ENCODE assay signal across 14 cellular contexts in the genomic region with DNA sequence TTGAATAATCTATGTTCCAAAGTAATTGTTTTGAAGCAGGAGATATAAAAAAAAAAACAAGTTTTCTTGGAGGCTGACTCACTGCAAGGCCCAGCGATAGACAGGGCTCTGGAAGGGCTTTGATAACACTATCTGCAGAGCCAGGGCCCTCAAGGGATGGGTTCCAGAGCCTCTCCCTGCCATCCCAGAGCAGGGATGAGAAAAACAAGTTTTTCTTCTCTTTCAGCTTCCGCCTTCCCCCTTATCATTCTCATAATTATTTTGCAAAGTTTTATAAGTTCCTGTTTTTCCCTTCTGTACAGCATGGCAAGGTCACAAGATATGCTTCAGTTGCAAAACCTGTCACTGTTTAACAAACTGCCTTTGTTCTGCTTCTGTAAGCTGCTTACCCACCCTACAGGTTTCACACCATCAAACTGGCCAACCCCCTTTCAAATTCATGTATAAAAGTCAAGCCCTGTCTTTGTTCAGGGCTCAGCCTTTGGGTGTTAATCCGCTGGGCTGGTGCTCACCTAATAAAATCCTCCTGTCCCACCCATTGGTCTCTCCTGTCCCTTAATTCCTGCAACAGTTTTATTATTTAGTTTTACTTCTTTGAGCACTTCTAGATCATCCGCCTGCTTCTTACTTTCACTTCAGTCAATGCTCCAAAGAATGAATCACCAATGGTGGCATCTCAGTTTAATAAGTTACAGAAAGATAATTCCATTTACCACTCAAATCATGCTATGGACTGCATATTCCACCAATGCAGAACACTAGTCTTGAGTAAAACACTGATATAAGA. TPM values are rescaled to one million over a fixed set of nuclear protein-coding genes. Genes with fewer than 3 reads are reported as not detected.
DNase-seq lines count a peak whose midpoint lies in the region; ATAC-seq and TF ChIP-seq lines count a peak whose summit lies in the region.
"Had no signal": no experiment of that assay in that cellular context is flagged by ENCODE, and none has a peak within 500 bp of the region (broad histone marks: within the 10 kb centered on the region; RNA-seq: fewer than 3 reads in every experiment).

No MANE protein-coding gene starts in this region.

- H3K27ac Mint-ChIP-seq in stimulated activated naive B cell treated with anti-CD40 and anti-IgM and Interleukin-4, amounts not matched to agents 10 μg/mL and 1 μg/mL and 100 μg/mL, for 72 hours = peak overlapping the region; percentile 62

- H3K27ac ChIP-seq in adrenal gland = no peak overlapping the region
- H3K27ac ChIP-seq: prostate gland had no signal

- intact Hi-C loops in adrenal gland (cut with DNase I) = no loop called here

- no peaks in the 10 kb centered on the region for H3K4me1 ChIP-seq in adrenal gland (replicated peaks in 1 of 2)

- no peak for TF ChIP-seq POLR2A in adrenal gland (IDR thresholded peaks at IDR 0.05)

- DNase-seq in NOMO-1 (lab: John Stamatoyannopoulos, UW; ENCODE audit: unreplicated experiment in 2 of 2) = peak; percentile 70 to 84
- peak; percentile 7 for DNase-seq in amniotic epithelial cell (ENCODE audit: low read depth)
- no peak for DNase-seq in stimulated activated naive B cell treated with anti-CD40 and anti-IgM and Interleukin-4, amounts not matched to agents 10 μg/mL and 1 μg/mL and 100 μg/mL, for 72 hours
- no peak for DNase-seq in NK-92 treated with Interleukin-12 subunit alpha and Interleukin-12 subunit beta, amount 100 ng/mL, for 24 hours (lab: John Stamatoyannopoulos, UW)
- DNase-seq in adrenal gland = no peak
- DNase-seq in GM13977 (ENCODE audit: low spot score) = no peak
- DNase-seq: activated CD4-positive, alpha-beta T cell treated with anti-CD3 and anti-CD28 coated beads, Interleukin-2, amount 50 U/mL, for 48 hours; C1 segment of cervical spinal cord; heart left ventricle; NCI-H1694; NCI-H510A treated with DMSO at 0.1 percent for 48 hours; T-helper 9 cell had no signal

- WGBS in adrenal gland, 4 donors = 69 to 77% (median 73%) methylated on average over 4 of the region's 4 CpGs

- no peak overlapping the region for H3K4me3 ChIP-seq in adrenal gland
- H3K4me3 ChIP-seq: heart left ventricle, prostate gland had no signal

- no peaks in the 10 kb centered on the region for H3K27me3 ChIP-seq in adrenal gland
- H3K27me3 ChIP-seq: heart left ventricle had no signal

- H3K4me3 Mint-ChIP-seq in stimulated activated naive B cell treated with anti-CD40 and anti-IgM and Interleukin-4, amounts not matched to agents 10 μg/mL and 1 μg/mL and 100 μg/mL, for 72 hours = no peak overlapping the region

- H3K36me3 ChIP-seq in adrenal gland (replicated peaks in 1 of 2) = no peaks in the 10 kb centered on the region
- H3K36me3 ChIP-seq: heart left ventricle, prostate gland had no signal

- ATAC-seq in GM21423 (IDR thresholded peaks at IDR 0.05; ENCODE audit: unreplicated experiment) = peak; percentile 69
- peak; percentile 59 to 68 for ATAC-seq in stimulated activated naive B cell treated with anti-CD40 and anti-IgM and Interleukin-4, amounts not matched to agents 10 μg/mL and 1 μg/mL and 100 μg/mL, for 72 hours (replicated peaks)
- ATAC-seq: heart left ventricle had no signal

- peaks cover 7 to 10% of the 10 kb centered on the region in 2 donors for H3K9me3 Mint-ChIP-seq in stimulated activated naive B cell treated with anti-CD40 and anti-IgM and Interleukin-4, amounts not matched to agents 10 μg/mL and 1 μg/mL and 100 μg/mL, for 72 hours

- H3K4me1 Mint-ChIP-seq in stimulated activated naive B cell treated with anti-CD40 and anti-IgM and Interleukin-4, amounts not matched to agents 10 μg/mL and 1 μg/mL and 100 μg/mL, for 72 hours = peaks cover 0 to under 1% of the 10 kb centered on the region in 2 donors

- H3K9me3 ChIP-seq in adrenal gland (replicated peaks in 1 of 3) = no peaks in the 10 kb centered on the region
- H3K9me3 ChIP-seq: prostate gland had no signal

- peaks cover 4 to 6% of the 10 kb centered on the region in 2 donors for H3K36me3 Mint-ChIP-seq in stimulated activated naive B cell treated with anti-CD40 and anti-IgM and Interleukin-4, amounts not matched to agents 10 μg/mL and 1 μg/mL and 100 μg/mL, for 72 hours

- in situ Hi-C loops in GM13977 (cut with MboI; ENCODE audit: low pct_unique_long_range_greater_than_20kb, low sequenced_read_pairs, unreplicated experiment) = no loop called here

- no peaks in the 10 kb centered on the region for H3K27me3 Mint-ChIP-seq in stimulated activated naive B cell treated with anti-CD40 and anti-IgM and Interleukin-4, amounts not matched to agents 10 μg/mL and 1 μg/mL and 100 μg/mL, for 72 hours

- TF ChIP-seq CTCF in adrenal gland (IDR thresholded peaks at IDR 0.05) (no peak), GM13977 (IDR thresholded peaks at IDR 0.05; ENCODE audit: extremely low read depth, insufficient read depth, missing control alignments) (no peak)

RNA-seq across cellular contexts. Expression of gene THUMPD1, which starts 5.6 kb away (rescaled TPM):
- 10 to 100 TPM; 19.0 to 86.1 (median 40.6) TPM for total RNA-seq in adrenal gland
- polyA plus RNA-seq in adrenal gland = 10 to 100 TPM; 22.0 to 34.0 (median 30.3) TPM

RNA-seq across cellular contexts. Expression of gene ACSM3, which starts 16.6 kb away (rescaled TPM):
- 10 to 100 TPM in 4 of 8 donors, 1 to 10 TPM in 4; 4.7 to 21.4 (median 9.2) TPM for total RNA-seq in adrenal gland
- 10 to 100 TPM; 14.5 to 27.9 (median 18.1) TPM for polyA plus RNA-seq in adrenal gland

RNA-seq across cellular contexts. Expression of gene ACSM1, which starts 49.7 kb away (rescaled TPM):
- 1 to 10 TPM in 1 of 8 donors, under 1 TPM in 4, not detected in 3; 0.28 to 1.8 (median 0.47) TPM for total RNA-seq in adrenal gland
- polyA plus RNA-seq in adrenal gland = 1 to 10 TPM in 1 of 3 donors, under 1 TPM in 2; 0.13 to 2.4 (median 0.32) TPM

RNA-seq across cellular contexts. Expression of gene ERI2, which starts 59.0 kb away (rescaled TPM):
- total RNA-seq in adrenal gland = 10 to 100 TPM; 12.2 to 45.1 (median 25.3) TPM
- 10 to 100 TPM in 2 of 3 donors, 1 to 10 TPM in 1; 9.2 to 18.0 (median 16.4) TPM for polyA plus RNA-seq in adrenal gland

RNA-seq across cellular contexts. Expression of gene REXO5, which starts 59.1 kb away (rescaled TPM):
- total RNA-seq in adrenal gland = 10 to 100 TPM in 1 of 8 donors, 1 to 10 TPM in 6, under 1 TPM in 1; 0.78 to 10.1 (median 3.6) TPM
- polyA plus RNA-seq in adrenal gland = 1 to 10 TPM; 1.7 to 3.9 (median 2.7) TPM

Comparison
In these comparisons a context has a peak if more than half of its experiments do, and no peak if none do; other contexts are left out.
1. DNase-seq: peak in NOMO-1 (2 of 2) and amniotic epithelial cell (single experiment); none in stimulated activated naive B cell treated with anti-CD40 and anti-IgM and Interleukin-4, amounts not matched to agents 10 μg/mL and 1 μg/mL and 100 μg/mL, for 72 hours (single experiment), NK-92 treated with Interleukin-12 subunit alpha and Interleukin-12 subunit beta, amount 100 ng/mL, for 24 hours (single experiment), adrenal gland (0 of 7) and GM13977 (single experiment).